Comparison of ENCODE assay signal across 15 cellular contexts in the genomic region with DNA sequence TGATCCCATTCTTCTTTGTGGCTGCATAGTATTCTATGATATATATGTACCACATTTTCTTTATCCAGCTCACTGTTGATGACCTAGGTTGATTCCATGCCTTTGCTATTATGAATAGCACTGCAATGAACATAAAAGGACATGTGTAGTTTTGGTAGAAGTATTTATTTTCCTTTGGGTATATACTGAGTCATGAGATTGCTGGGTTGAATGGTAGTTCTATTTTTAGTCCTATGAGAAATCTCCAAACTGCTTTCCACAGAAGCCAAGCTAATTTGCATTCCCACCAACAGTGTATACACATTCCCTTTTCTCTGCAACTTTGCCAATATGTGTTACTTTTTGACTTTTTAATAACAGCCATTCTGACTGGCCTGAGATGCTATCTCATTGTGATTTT.
DNase-seq lines count a peak whose midpoint lies in the region; ATAC-seq and TF ChIP-seq lines count a peak whose summit lies in the region.
"Had no signal": no experiment of that assay in that cellular context is flagged by ENCODE, and none has a peak within 500 bp of the region (broad histone marks: within the 10 kb centered on the region; RNA-seq: fewer than 3 reads in every experiment).

No MANE protein-coding gene starts in this region.

- no peaks in the 10 kb centered on the region for H3K27me3 ChIP-seq in brain microvascular endothelial cell (replicated peaks)
- H3K27me3 ChIP-seq: pancreas had no signal

- in situ Hi-C loops in brain microvascular endothelial cell (cut with HindIII; ENCODE audit: low pct_ligation_motif_present, low sequenced_read_pairs) = no loop called here

- TF ChIP-seq CTCF in brain microvascular endothelial cell (IDR thresholded peaks at IDR 0.05; ENCODE audit: low read depth, low read length, missing control alignments) = no peak
- TF ChIP-seq CTCF in foreskin fibroblast (IDR thresholded peaks at IDR 0.05; ENCODE audit: low read depth, low read length) = no peak

- H3K27ac ChIP-seq in brain microvascular endothelial cell = no peak overlapping the region
- H3K27ac ChIP-seq: pancreas had no signal

- H3K9me3 Mint-ChIP-seq in activated naive CD4-positive, alpha-beta T cell treated with anti-CD3 and anti-CD28 coated beads, Interleukin-2, amount 50 U/mL, for 72 hours = peaks cover 4% of the 10 kb centered on the region in 2 donors
- H3K9me3 Mint-ChIP-seq: activated T-helper 1 cell treated with anti-CD3 and anti-CD28 coated beads, Interleukin-12 subunit alpha, Interleukin-12 subunit beta, Interleukin-2, Interleukin-4 antibody, amounts not matched to agents 30 ng/mL and 10 ng/mL and 1 ng/mL, durations not matched to agents 14 hours and 24 hours and 36 hours had no signal

- H3K27ac Mint-ChIP-seq in activated naive CD4-positive, alpha-beta T cell treated with anti-CD3 and anti-CD28 coated beads, Interleukin-2, amount 50 U/mL, for 72 hours = no peak overlapping the region
- H3K27ac Mint-ChIP-seq: activated T-helper 1 cell treated with anti-CD3 and anti-CD28 coated beads, Interleukin-12 subunit alpha, Interleukin-12 subunit beta, Interleukin-2, Interleukin-4 antibody, amounts not matched to agents 30 ng/mL and 10 ng/mL and 1 ng/mL, durations not matched to agents 14 hours and 24 hours and 36 hours; naive thymus-derived CD4-positive, alpha-beta T cell had no signal

- no peaks in the 10 kb centered on the region for H3K36me3 ChIP-seq in brain microvascular endothelial cell (replicated peaks)
- H3K36me3 ChIP-seq: pancreas had no signal

- H3K4me3 ChIP-seq in brain microvascular endothelial cell (ENCODE audit: low read depth, low read length) (no peak overlapping the region), foreskin fibroblast (ENCODE audit: low read depth in 1 of 2, low read length in 2 of 2) (no peak overlapping the region)
- H3K4me3 ChIP-seq: pancreas had no signal

- no peak for ATAC-seq in activated naive CD4-positive, alpha-beta T cell treated with anti-CD3 and anti-CD28 coated beads, Interleukin-2, amount 50 U/mL, for 72 hours
- no peak for ATAC-seq in GM19328 (IDR thresholded peaks at IDR 0.05; ENCODE audit: unreplicated experiment)
- ATAC-seq in HG03442 (IDR thresholded peaks at IDR 0.05; ENCODE audit: unreplicated experiment) = no peak
- ATAC-seq in HG03159 (IDR thresholded peaks at IDR 0.05; ENCODE audit: unreplicated experiment) = no peak
- ATAC-seq: esophagus mucosa; naive thymus-derived CD4-positive, alpha-beta T cell; pancreas; stimulated activated naive CD8-positive, alpha-beta T cell treated with anti-CD3 and anti-CD28 coated beads, Interleukin-15, Interleukin-2, amounts not matched to agents 100 U/mL and 50 U/mL, for 24 hours had no signal

- no peaks in the 10 kb centered on the region for H3K36me3 Mint-ChIP-seq in activated naive CD4-positive, alpha-beta T cell treated with anti-CD3 and anti-CD28 coated beads, Interleukin-2, amount 50 U/mL, for 72 hours
- H3K36me3 Mint-ChIP-seq: naive thymus-derived CD4-positive, alpha-beta T cell had no signal

- DNase-seq in H4 (ENCODE audit: low spot score) (peak; percentile 3), brain microvascular endothelial cell (peak; percentile 36), foreskin fibroblast (peak; percentile 58 to 62)
- DNase-seq in activated naive CD4-positive, alpha-beta T cell treated with anti-CD3 and anti-CD28 coated beads, Interleukin-2, amount 50 U/mL, for 72 hours (ENCODE audit: low spot score in 2 of 2) = no peak
- DNase-seq: caudate nucleus; naive thymus-derived CD4-positive, alpha-beta T cell; NCI-H524; pancreas; stimulated activated naive CD8-positive, alpha-beta T cell treated with anti-CD3 and anti-CD28 coated beads, Interleukin-15, Interleukin-2, amounts not matched to agents 100 U/mL and 50 U/mL, for 24 hours; trophoblast cell had no signal

Comparison
In these comparisons a context has a peak if more than half of its experiments do, and no peak if none do; other contexts are left out.
1. DNase-seq: peak in H4 (single experiment), brain microvascular endothelial cell (single experiment) and foreskin fibroblast (2 of 2); none in activated naive CD4-positive, alpha-beta T cell treated with anti-CD3 and anti-CD28 coated beads, Interleukin-2, amount 50 U/mL, for 72 hours (0 of 2).